ENCODE assay signal across 14 cellular contexts in the genomic region with DNA sequence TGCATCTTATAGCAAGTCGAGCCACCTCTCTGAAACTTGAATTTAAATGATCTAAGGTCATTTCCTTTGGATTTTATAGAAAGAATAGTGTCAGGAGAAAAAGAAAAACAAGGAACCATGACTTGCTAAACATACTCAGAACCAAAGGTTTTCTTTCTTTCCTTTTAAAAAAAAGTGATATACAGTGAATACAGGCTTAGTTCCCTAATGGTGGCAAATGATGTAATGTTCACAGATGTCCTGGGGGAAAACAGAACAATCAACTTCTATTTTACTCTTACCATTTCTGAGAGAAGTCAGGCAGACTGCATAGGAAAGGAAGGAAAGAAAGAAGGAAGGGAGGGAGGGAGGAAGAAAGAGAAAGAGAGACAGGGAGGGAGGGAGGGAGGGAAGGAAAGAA. TPM values are rescaled to one million over a fixed set of nuclear protein-coding genes. Genes with fewer than 3 reads are reported as not detected.
DNase-seq lines count a peak whose midpoint lies in the region; ATAC-seq and TF ChIP-seq lines count a peak whose summit lies in the region.
"Had no signal": no experiment of that assay in that cellular context is flagged by ENCODE, and none has a peak within 500 bp of the region (broad histone marks: within the 10 kb centered on the region; RNA-seq: fewer than 3 reads in every experiment).

No MANE protein-coding gene starts in this region.

- no peak for DNase-seq in activated naive CD8-positive, alpha-beta T cell treated with anti-CD3 and anti-CD28 coated beads for 36 hours
- peak; percentile 65 for DNase-seq in NOMO-1 treated with DMSO at 0.1 percent for 48 hours (lab: John Stamatoyannopoulos, UW; ENCODE audit: unreplicated experiment)
- no peak for DNase-seq in chondrocyte (ENCODE audit: low spot score)
- no peak for DNase-seq in stimulated activated effector memory CD8-positive, alpha-beta T cell treated with anti-CD3 and anti-CD28 coated beads, Interleukin-12 subunit alpha, Interleukin-12 subunit beta, amount 100 ng/mL, for 72 hours (ENCODE audit: low spot score in 2 of 2)
- DNase-seq in naive thymus-derived CD4-positive, alpha-beta T cell = no peak
- no peak for DNase-seq in NCI-H2196 (lab: John Stamatoyannopoulos, UW; ENCODE audit: unreplicated experiment)
- DNase-seq: activated CD8-positive, alpha-beta memory T cell treated with anti-CD3 and anti-CD28 coated beads, Interleukin-2, amount 50 U/mL, for 48 hours; DND-41; IMR-90; NCI-H146; NCI-H524; SHP77 treated with DMSO at 0.1 percent for 48 hours had no signal

- H3K4me1 Mint-ChIP-seq in activated naive CD8-positive, alpha-beta T cell (ENCODE audit: low read depth) = peaks cover 38% of the 10 kb centered on the region
- H3K4me1 Mint-ChIP-seq in activated naive CD8-positive, alpha-beta T cell treated with anti-CD3 and anti-CD28 coated beads for 36 hours = peaks cover 16% of the 10 kb centered on the region
- H3K4me1 Mint-ChIP-seq in chondrocyte (ENCODE audit: low read depth) = peaks cover 48% of the 10 kb centered on the region
- H3K4me1 Mint-ChIP-seq in stimulated activated effector memory CD8-positive, alpha-beta T cell treated with anti-CD3 and anti-CD28 coated beads, Interleukin-12 subunit alpha, Interleukin-12 subunit beta, amount 100 ng/mL, for 72 hours = peaks cover 61% of the 10 kb centered on the region
- H3K4me1 Mint-ChIP-seq in naive thymus-derived CD4-positive, alpha-beta T cell = peaks cover 25 to 76% (median 64%) of the 10 kb centered on the region in 7 donors

- H3K4me1 ChIP-seq in naive thymus-derived CD4-positive, alpha-beta T cell (ENCODE audit: control insufficient read depth in 2 of 2, insufficient read depth in 2 of 2, low read length in 2 of 2) = peaks cover 0 to 10% of the 10 kb centered on the region in 2 donors

- ATAC-seq in stimulated activated effector memory CD8-positive, alpha-beta T cell treated with anti-CD3 and anti-CD28 coated beads, Interleukin-12 subunit alpha, Interleukin-12 subunit beta, amount 100 ng/mL, for 72 hours = no peak
- no peak for ATAC-seq in GM18517 (IDR thresholded peaks at IDR 0.05; ENCODE audit: unreplicated experiment)
- ATAC-seq in naive thymus-derived CD4-positive, alpha-beta T cell = no peak

- no peaks in the 10 kb centered on the region for H3K27me3 Mint-ChIP-seq in activated naive CD8-positive, alpha-beta T cell
- no peaks in the 10 kb centered on the region for H3K27me3 Mint-ChIP-seq in activated naive CD8-positive, alpha-beta T cell treated with anti-CD3 and anti-CD28 coated beads for 36 hours
- no peaks in the 10 kb centered on the region for H3K27me3 Mint-ChIP-seq in chondrocyte (ENCODE audit: low read depth)
- no peaks in the 10 kb centered on the region for H3K27me3 Mint-ChIP-seq in naive thymus-derived CD4-positive, alpha-beta T cell

- peaks cover 23% of the 10 kb centered on the region for H3K36me3 Mint-ChIP-seq in activated naive CD8-positive, alpha-beta T cell
- H3K36me3 Mint-ChIP-seq in activated naive CD8-positive, alpha-beta T cell treated with anti-CD3 and anti-CD28 coated beads for 36 hours = peaks cover 27% of the 10 kb centered on the region
- peaks cover 18% of the 10 kb centered on the region for H3K36me3 Mint-ChIP-seq in chondrocyte (ENCODE audit: low read depth)
- peaks cover 72% of the 10 kb centered on the region for H3K36me3 Mint-ChIP-seq in stimulated activated effector memory CD8-positive, alpha-beta T cell treated with anti-CD3 and anti-CD28 coated beads, Interleukin-12 subunit alpha, Interleukin-12 subunit beta, amount 100 ng/mL, for 72 hours
- H3K36me3 Mint-ChIP-seq in naive thymus-derived CD4-positive, alpha-beta T cell = peaks cover 22 to 54% (median 46%) of the 10 kb centered on the region in 5 donors

- no peaks in the 10 kb centered on the region for H3K9me3 ChIP-seq in naive thymus-derived CD4-positive, alpha-beta T cell (ENCODE audit: control insufficient read depth in 2 of 3, low read length in 3 of 3)

- no peak overlapping the region for H3K27ac ChIP-seq in naive thymus-derived CD4-positive, alpha-beta T cell (ENCODE audit: low read depth, low read length)

- H3K9me3 Mint-ChIP-seq in activated naive CD8-positive, alpha-beta T cell (ENCODE audit: low read depth) = no peaks in the 10 kb centered on the region
- H3K9me3 Mint-ChIP-seq in activated naive CD8-positive, alpha-beta T cell treated with anti-CD3 and anti-CD28 coated beads for 36 hours = no peaks in the 10 kb centered on the region
- no peaks in the 10 kb centered on the region for H3K9me3 Mint-ChIP-seq in chondrocyte (ENCODE audit: low read depth)
- no peaks in the 10 kb centered on the region for H3K9me3 Mint-ChIP-seq in stimulated activated effector memory CD8-positive, alpha-beta T cell treated with anti-CD3 and anti-CD28 coated beads, Interleukin-12 subunit alpha, Interleukin-12 subunit beta, amount 100 ng/mL, for 72 hours
- no peaks in the 10 kb centered on the region for H3K9me3 Mint-ChIP-seq in naive thymus-derived CD4-positive, alpha-beta T cell

- no peak overlapping the region for H3K4me3 Mint-ChIP-seq in activated naive CD8-positive, alpha-beta T cell
- no peak overlapping the region for H3K4me3 Mint-ChIP-seq in activated naive CD8-positive, alpha-beta T cell treated with anti-CD3 and anti-CD28 coated beads for 36 hours
- H3K4me3 Mint-ChIP-seq in chondrocyte (ENCODE audit: unreplicated experiment) = no peak overlapping the region
- H3K4me3 Mint-ChIP-seq in stimulated activated effector memory CD8-positive, alpha-beta T cell treated with anti-CD3 and anti-CD28 coated beads, Interleukin-12 subunit alpha, Interleukin-12 subunit beta, amount 100 ng/mL, for 72 hours = no peak overlapping the region
- no peak overlapping the region for H3K4me3 Mint-ChIP-seq in naive thymus-derived CD4-positive, alpha-beta T cell

- peak overlapping the region; percentile 42 for H3K27ac Mint-ChIP-seq in activated naive CD8-positive, alpha-beta T cell
- H3K27ac Mint-ChIP-seq in activated naive CD8-positive, alpha-beta T cell treated with anti-CD3 and anti-CD28 coated beads for 36 hours = no peak overlapping the region
- H3K27ac Mint-ChIP-seq in chondrocyte (ENCODE audit: unreplicated experiment) = peak overlapping the region; percentile 86
- peak overlapping the region; percentile 38 for H3K27ac Mint-ChIP-seq in stimulated activated effector memory CD8-positive, alpha-beta T cell treated with anti-CD3 and anti-CD28 coated beads, Interleukin-12 subunit alpha, Interleukin-12 subunit beta, amount 100 ng/mL, for 72 hours
- peak overlapping the region in 3 of 9 donors; percentile 2 to 55 (median 8) for H3K27ac Mint-ChIP-seq in naive thymus-derived CD4-positive, alpha-beta T cell

- no peak overlapping the region for H3K4me3 ChIP-seq in naive thymus-derived CD4-positive, alpha-beta T cell (ENCODE audit: low read length)

- intact Hi-C loops in naive thymus-derived CD4-positive, alpha-beta T cell (cut with micrococcal nuclease) = no loop called here

- no peak for TF ChIP-seq CTCF in chondrocyte (IDR thresholded peaks at IDR 0.05)

- H3K36me3 ChIP-seq in naive thymus-derived CD4-positive, alpha-beta T cell (ENCODE audit: control insufficient read depth in 2 of 3, insufficient read depth in 3 of 3, low read length in 3 of 3) = peaks cover 8 to 21% (median 10%) of the 10 kb centered on the region in 3 experiments

- POLR2A ChIA-PET in naive thymus-derived CD4-positive, alpha-beta T cell (lab: Charles Lee) = no interaction called here

- CTCF ChIA-PET in naive thymus-derived CD4-positive, alpha-beta T cell (lab: Charles Lee) = no interaction called here

- H3K27me3 ChIP-seq in naive thymus-derived CD4-positive, alpha-beta T cell (ENCODE audit: control insufficient read depth in 2 of 2, insufficient read depth in 2 of 2, low read length in 2 of 2) = no peaks in the 10 kb centered on the region

RNA-seq across cellular contexts. Expression of a gene that starts 56.5 kb away (rescaled TPM):
- total RNA-seq in activated naive CD8-positive, alpha-beta T cell treated with anti-CD3 and anti-CD28 coated beads for 36 hours = 10 to 100 TPM; 97.4 to 98.8 TPM
- 21.9 to 36.6 TPM (median 33.9 TPM) in 3 replicates for total RNA-seq in chondrocyte
- 100 to 1,000 TPM; 115 to 264 (median 160) TPM for total RNA-seq in naive thymus-derived CD4-positive, alpha-beta T cell
- polyA plus RNA-seq in naive thymus-derived CD4-positive, alpha-beta T cell = 100 to 1,000 TPM; 214 to 313 TPM
